Comparison of ENCODE assay signal across 1 cellular context in genomic region chr16:50065241-50065623, GRCh38.
TF ChIP-seq lines count a peak whose summit lies in the region.

No MANE protein-coding gene starts in this region.

TF ChIP-seq in H1, 55 proteins besides CTCF, POLR2A, EP300 and RAD21:
- TF ChIP-seq YY1 (IDR thresholded peaks at IDR 0.05; ENCODE audit: low read depth, low read length) (no peak), KDM1A (IDR thresholded peaks at IDR 0.05; ENCODE audit: borderline replicate concordance, low read length) (no peak), SIX5 (IDR thresholded peaks at IDR 0.05; ENCODE audit: low read depth, low read length) (no peak), POU5F1 (IDR thresholded peaks at IDR 0.05; ENCODE audit: low read depth, low read length) (no peak), E2F6 (IDR thresholded peaks at IDR 0.05) (no peak), CBX8 (IDR thresholded peaks at IDR 0.05; ENCODE audit: borderline replicate concordance, low read depth, low read length) (no peak), RBBP5 (IDR thresholded peaks at IDR 0.05; ENCODE audit: borderline replicate concordance, low read depth, low read length) (no peak), RNF2 (IDR thresholded peaks at IDR 0.05; ENCODE audit: borderline replicate concordance, low read depth, low read length, missing control alignments, poor library complexity, severe bottlenecking) (no peak), BCL11A (IDR thresholded peaks at IDR 0.05; ENCODE audit: low read depth in 2 of 2, low read length in 2 of 2) (no peak), HDAC2 (IDR thresholded peaks at IDR 0.05; ENCODE audit: borderline replicate concordance in 1 of 2, low read depth in 2 of 2, low read length in 2 of 2) (no peak), RFX5 (IDR thresholded peaks at IDR 0.05; ENCODE audit: borderline replicate concordance, low read depth, low read length) (no peak), SRF (IDR thresholded peaks at IDR 0.05; ENCODE audit: low read depth, low read length) (no peak), HDAC6 (IDR thresholded peaks at IDR 0.05; ENCODE audit: low read depth, low read length) (no peak), MAX (IDR thresholded peaks at IDR 0.05) (no peak), RXRA (IDR thresholded peaks at IDR 0.05; ENCODE audit: insufficient read depth, low read depth, low read length) (no peak)
